In genomic region chr19:54172764-54173699, GRCh38 we compare ENCODE assay signal across 9 cellular contexts. TPM values are rescaled to one million over a fixed set of nuclear protein-coding genes. Genes with fewer than 3 reads are reported as not detected.
DNase-seq lines count a peak whose midpoint lies in the region; ATAC-seq and TF ChIP-seq lines count a peak whose summit lies in the region.
"Had no signal": no experiment of that assay in that cellular context is flagged by ENCODE, and none has a peak within 500 bp of the region (broad histone marks: within the 10 kb centered on the region; RNA-seq: fewer than 3 reads in every experiment).

TSS of gene TMC4 (minus strand) at chr19:54173160. CDS start at chr19:54173117, 43 bp downstream.

- H3K4me3 ChIP-seq in GM06990 (replicated peaks; ENCODE audit: low read depth, low read length) (no peak within 1 kb of the TSS), epithelial cell of esophagus (ENCODE audit: low read length) (peak within 1 kb of the TSS; percentile 63)

- TF ChIP-seq CTCF in GM06990 (IDR thresholded peaks at IDR 0.05; ENCODE audit: insufficient read depth, low read length, poor library complexity, severe bottlenecking): peak; percentile 11
- peak; percentile 54 for TF ChIP-seq CTCF in epithelial cell of esophagus (IDR thresholded peaks at IDR 0.05; ENCODE audit: insufficient read depth, low read depth, low read length, missing control alignments)
- no peak for TF ChIP-seq CTCF in omental fat pad (IDR thresholded peaks at IDR 0.05)

- DNase-seq in GM06990 (ENCODE audit: extremely low read depth, insufficient read length) (no peak), NCI-H2171 (lab: John Stamatoyannopoulos, UW) (peak; percentile 21), epithelial cell of esophagus (ENCODE audit: low read depth) (peak; percentile 83), omental fat pad (ENCODE audit: low spot score) (no peak), GDM1 (lab: John Stamatoyannopoulos, UW) (no peak)
- DNase-seq: activated naive CD8-positive, alpha-beta T cell treated with anti-CD3 and anti-CD28 coated beads, Interleukin-2, amount 10 ng/mL, durations not matched to agents 7 days and 5 days had no signal

- peaks cover 2% of the 10 kb centered on the region for H3K36me3 ChIP-seq in GM06990 (ENCODE audit: control insufficient read depth, insufficient read depth, low read length)

- no peaks in the 10 kb centered on the region for H3K27me3 ChIP-seq in GM06990 (replicated peaks; ENCODE audit: control insufficient read depth, insufficient read depth, low read length)

- peak; percentile 17 for ATAC-seq in omental fat pad (ENCODE audit: low FRiP score)
- no peak for ATAC-seq in HG03432 (IDR thresholded peaks at IDR 0.05; ENCODE audit: unreplicated experiment)
- ATAC-seq in HG03442 (IDR thresholded peaks at IDR 0.05; ENCODE audit: unreplicated experiment): no peak
- ATAC-seq in GM19452 (IDR thresholded peaks at IDR 0.05; ENCODE audit: unreplicated experiment): no peak

RNA-seq across cellular contexts. Expression of gene TMC4, which starts in this region (rescaled TPM):
- 1 to 10 TPM in 3 of 4 donors, not detected in 1; 1.2 to 4.1 (median 1.6) TPM for total RNA-seq in omental fat pad

Comparison
In these comparisons a context has a peak if more than half of its experiments do, and no peak if none do; other contexts are left out.
1. DNase-seq: peak in NCI-H2171 (single experiment) and epithelial cell of esophagus (single experiment); none in GM06990 (single experiment), omental fat pad (single experiment) and GDM1 (single experiment).
2. CTCF ChIP-seq: peak in GM06990 (single experiment) and epithelial cell of esophagus (single experiment); none in omental fat pad (0 of 3).